Comparison of ENCODE assay signal across 9 cellular contexts in the genomic region with DNA sequence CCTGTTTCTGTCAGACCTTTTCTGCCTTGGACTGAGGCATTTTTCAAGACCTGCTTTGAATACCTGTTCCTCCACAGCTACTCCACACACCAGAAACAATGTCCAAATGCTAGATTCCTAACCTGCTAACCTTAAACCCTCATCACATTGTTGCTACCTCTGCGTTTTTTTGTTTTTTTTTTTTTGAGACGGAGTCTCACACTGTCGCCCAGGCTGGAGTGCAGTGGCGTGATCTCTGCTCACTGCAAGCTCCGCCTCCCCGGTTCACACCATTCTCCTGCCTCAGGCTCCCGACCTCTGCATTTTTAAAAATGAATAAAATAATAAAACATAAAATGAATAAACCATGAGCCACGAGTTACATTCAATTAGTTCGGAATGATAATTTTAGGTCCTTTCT. TPM values are rescaled to one million over a fixed set of nuclear protein-coding genes. Genes with fewer than 3 reads are reported as not detected.
DNase-seq lines count a peak whose midpoint lies in the region; ATAC-seq and TF ChIP-seq lines count a peak whose summit lies in the region.
"Had no signal": no experiment of that assay in that cellular context is flagged by ENCODE, and none has a peak within 500 bp of the region (broad histone marks: within the 10 kb centered on the region; RNA-seq: fewer than 3 reads in every experiment).

No MANE protein-coding gene starts in this region.

- H3K4me3 Mint-ChIP-seq in central memory CD8-positive, alpha-beta T cell, result peak overlapping the region; percentile 81

- intact Hi-C loops in posterior cingulate gyrus (cut with DNase I), result loop anchor here (10.0 kb wide), 1 partner anchor 288 kb away; the partner anchor contains the start of gene PIM1

- H3K9ac ChIP-seq in BLaER1 (0 out of 2 replicates have a peak overlapping the region, but pooled peaks have one; percentile 75), KMS-11 (no peak overlapping the region), neural cell (ENCODE audit: low read length) (peak overlapping the region; percentile 82)

- no peaks in the 10 kb centered on the region for H3K9me3 ChIP-seq in BLaER1
- H3K9me3 ChIP-seq in neural cell (ENCODE audit: low read length), result no peaks in the 10 kb centered on the region

- no peaks in the 10 kb centered on the region for H3K27me3 Mint-ChIP-seq in central memory CD8-positive, alpha-beta T cell

- H3K79me2 ChIP-seq in KMS-11 (ENCODE audit: insufficient read depth, low read depth) (0 out of 2 replicates have a peak, but pooled peaks cover 8% of the 10 kb centered on the region), neural cell (replicated peaks; ENCODE audit: insufficient read depth, low read length) (peaks cover 10% of the 10 kb centered on the region)

- H2AFZ ChIP-seq in KMS-11 (ENCODE audit: low read depth) (no peak overlapping the region), neural cell (ENCODE audit: low read depth, low read length) (no peak overlapping the region)

- no peak for DNase-seq in central memory CD8-positive, alpha-beta T cell (ENCODE audit: low spot score in 2 of 2)
- DNase-seq in NCI-H345 treated with DMSO at 0.1 percent for 48 hours (lab: John Stamatoyannopoulos, UW; ENCODE audit: unreplicated experiment), result no peak
- no peak for DNase-seq in posterior cingulate gyrus
- no peak for DNase-seq in iPS-NIHi7 (ENCODE audit: extremely low spot score)
- DNase-seq: activated naive CD4-positive, alpha-beta T cell treated with anti-CD3 and anti-CD28 coated beads, Interleukin-2, amount 50 U/mL, for 16 hours had no signal

- no peaks in the 10 kb centered on the region for H3K9me2 ChIP-seq in neural cell (ENCODE audit: insufficient read depth, low read length)

- H3K4me3 ChIP-seq in BLaER1 (peak overlapping the region; percentile 77), KMS-11 (IDR thresholded peaks at IDR 0.05; ENCODE audit: insufficient read depth, low read depth, low read length) (no peak overlapping the region), neural cell (ENCODE audit: low read length) (peak overlapping the region; percentile 92)

- TF ChIP-seq EP300 in neural cell (conservative IDR thresholded peaks at IDR 0.05; ENCODE audit: poor library complexity, severe bottlenecking), result no peak

- no peaks in the 10 kb centered on the region for H3K9me3 Mint-ChIP-seq in central memory CD8-positive, alpha-beta T cell

- TF ChIP-seq CTCF in KMS-11 (conservative IDR thresholded peaks at IDR 0.05; ENCODE audit: low read depth, low read length), result no peak
- TF ChIP-seq CTCF in neural cell (IDR thresholded peaks at IDR 0.05; ENCODE audit: poor library complexity, severe bottlenecking), result no peak

- H3K36me3 ChIP-seq in BLaER1 (peaks cover 1% of the 10 kb centered on the region; the same call in 1 of the 2 replicates), KMS-11 (ENCODE audit: insufficient read depth) (no peaks in the 10 kb centered on the region), neural cell (ENCODE audit: insufficient read depth, low read length) (no peaks in the 10 kb centered on the region)

- TF ChIP-seq RAD21 in neural cell (conservative IDR thresholded peaks at IDR 0.05), result no peak

- H3K4me1 ChIP-seq in BLaER1 (peaks cover 23% of the 10 kb centered on the region), KMS-11 (ENCODE audit: low read depth, poor library complexity, severe bottlenecking) (peaks cover 27% of the 10 kb centered on the region)

- no peak overlapping the region for H3K27ac ChIP-seq in BLaER1
- no peak overlapping the region for H3K27ac ChIP-seq in KMS-11
- H3K27ac ChIP-seq in neural cell (ENCODE audit: low read length), result no peak overlapping the region

- H3K4me1 Mint-ChIP-seq in central memory CD8-positive, alpha-beta T cell, result peaks cover 37% of the 10 kb centered on the region

- ATAC-seq in central memory CD8-positive, alpha-beta T cell (replicated peaks; ENCODE audit: extremely low read depth, poor library complexity, severe bottlenecking), result no peak
- ATAC-seq in esophagus mucosa, result no peak

- peaks cover 3% of the 10 kb centered on the region for H3F3A ChIP-seq in neural cell (ENCODE audit: insufficient read depth, low read length, poor library complexity, severe bottlenecking)

- H3K4me2 ChIP-seq in BLaER1, result peak overlapping the region; percentile 95
- H3K4me2 ChIP-seq in KMS-11, result peak overlapping the region; percentile 63; the same call in 1 of the 2 replicates
- peak overlapping the region; percentile 94 for H3K4me2 ChIP-seq in neural cell (ENCODE audit: low read length)

- H3K27me3 ChIP-seq in BLaER1 (no peaks in the 10 kb centered on the region), KMS-11 (ENCODE audit: insufficient read depth, low read depth) (no peaks in the 10 kb centered on the region; the same call in 1 of the 2 replicates), neural cell (ENCODE audit: insufficient read depth, low read depth, low read length) (no peaks in the 10 kb centered on the region)

- H3K27ac Mint-ChIP-seq in central memory CD8-positive, alpha-beta T cell (ENCODE audit: low read depth), result peak overlapping the region; percentile 91

- peaks cover 4% of the 10 kb centered on the region for H3K36me3 Mint-ChIP-seq in central memory CD8-positive, alpha-beta T cell (ENCODE audit: insufficient read depth)

- 0 out of 2 replicates have a peak, but pooled peaks cover 2% of the 10 kb centered on the region for H4K20me1 ChIP-seq in BLaER1
- no peaks in the 10 kb centered on the region for H4K20me1 ChIP-seq in KMS-11 (ENCODE audit: insufficient read depth)
- no peaks in the 10 kb centered on the region for H4K20me1 ChIP-seq in neural cell (ENCODE audit: insufficient read depth)

TF ChIP-seq in neural cell, 6 proteins besides CTCF, POLR2A, EP300 and RAD21:
- no peak for TF ChIP-seq MXI1 (conservative IDR thresholded peaks at IDR 0.05; ENCODE audit: poor library complexity, severe bottlenecking)
- TF ChIP-seq EZH2 (IDR thresholded peaks at IDR 0.05; ENCODE audit: borderline replicate concordance, insufficient read depth, low read length, poor library complexity, severe bottlenecking), result no peak
- TF ChIP-seq POLR2AphosphoS5 (IDR thresholded peaks at IDR 0.05), result no peak
- no peak for TF ChIP-seq TAF1 (IDR thresholded peaks at IDR 0.05; ENCODE audit: low read depth)
- TF ChIP-seq REST (IDR thresholded peaks at IDR 0.05; ENCODE audit: borderline replicate concordance), result no peak
- TF ChIP-seq SMC3 (conservative IDR thresholded peaks at IDR 0.05; ENCODE audit: poor library complexity), result no peak

RNA-seq across cellular contexts. Expression of gene C6orf89, which starts 1.2 kb away (rescaled TPM):
- polyA plus RNA-seq in neural cell, result 24.6 and 27.8 TPM in 2 replicates
- polyA minus RNA-seq in neural cell, result 36.3 and 39.9 TPM in 2 replicates
- total RNA-seq in esophagus mucosa, result 33.6 TPM

RNA-seq across cellular contexts. Expression of gene PPIL1, which starts 12.3 kb away (rescaled TPM):
- polyA plus RNA-seq in neural cell, result 85.6 and 104 TPM in 2 replicates
- 54.0 and 54.1 TPM in 2 replicates for polyA minus RNA-seq in neural cell
- total RNA-seq in esophagus mucosa, result 25.5 TPM

RNA-seq across cellular contexts. Expression of gene CPNE5, which starts 47.7 kb away (rescaled TPM):
- 8.7 and 9.5 TPM in 2 replicates for polyA plus RNA-seq in neural cell
- 9.3 and 11.5 TPM in 2 replicates for polyA minus RNA-seq in neural cell
- 1.00 TPM for total RNA-seq in esophagus mucosa
